In genomic region chr4:14700083-14700482, GRCh38 we compare ENCODE assay signal across 18 cellular contexts.
DNase-seq lines count a peak whose midpoint lies in the region; ATAC-seq, FAIRE-seq and TF ChIP-seq lines count a peak whose summit lies in the region.
"Had no signal": no experiment of that assay in that cellular context is flagged by ENCODE, and none has a peak within 500 bp of the region (broad histone marks: within the 10 kb centered on the region; RNA-seq: fewer than 3 reads in every experiment).

No MANE protein-coding gene starts in this region.

- TF ChIP-seq EP300 in H1 (IDR thresholded peaks at IDR 0.05; ENCODE audit: borderline replicate concordance in 1 of 2, low read depth in 2 of 2, low read length in 2 of 2) = no peak

- H3K27ac ChIP-seq in A673 (ENCODE audit: low read depth, low read length, poor library complexity, severe bottlenecking) = no peak overlapping the region
- H3K27ac ChIP-seq in PC-3 (ENCODE audit: low read length) = no peak overlapping the region
- H3K27ac ChIP-seq in H1 (ENCODE audit: low read depth, low read length) = no peak overlapping the region
- no peak overlapping the region for H3K27ac ChIP-seq in foreskin keratinocyte
- H3K27ac ChIP-seq in OCI-LY7 (ENCODE audit: low read depth, low read length, poor library complexity, severe bottlenecking) = no peak overlapping the region
- H3K27ac ChIP-seq in colonic mucosa = no peak overlapping the region

- intact Hi-C loops in A673 (cut with micrococcal nuclease; ENCODE audit: unreplicated experiment) (no loop called here), PC-3 (cut with micrococcal nuclease) (no loop called here), OCI-LY7 (cut with micrococcal nuclease; ENCODE audit: unreplicated experiment) (no loop called here), colonic mucosa (cut with DNase I) (no loop called here)

- BruUV-seq in A673 (replicated peaks; lab: Mats Ljungman, UMichigan) (no TSS peak), PC-3 (replicated peaks; lab: Mats Ljungman, UMichigan) (no TSS peak), OCI-LY7 (replicated peaks; lab: Mats Ljungman, UMichigan) (no TSS peak)

- H3K9me3 ChIP-seq in A673 (ENCODE audit: low read depth, low read length, poor library complexity, severe bottlenecking) (no peaks in the 10 kb centered on the region), PC-3 (ENCODE audit: low read length) (no peaks in the 10 kb centered on the region), H1 (ENCODE audit: insufficient read depth in 2 of 2, low read depth in 1 of 2, low read length in 1 of 2) (no peaks in the 10 kb centered on the region), OCI-LY7 (ENCODE audit: low read length) (no peaks in the 10 kb centered on the region), colonic mucosa (no peaks in the 10 kb centered on the region)

- H4K20me1 ChIP-seq in PC-3 (ENCODE audit: low read length) = no peaks in the 10 kb centered on the region
- H4K20me1 ChIP-seq in H1 (replicated peaks in 1 of 2; ENCODE audit: control insufficient read depth in 1 of 2, insufficient read depth in 2 of 2, low read length in 2 of 2) = no peaks in the 10 kb centered on the region
- H4K20me1 ChIP-seq in OCI-LY7 (ENCODE audit: insufficient read depth, low read length) = no peaks in the 10 kb centered on the region

- H3K4ac ChIP-seq in H1 (replicated peaks; ENCODE audit: insufficient read length, low read depth, low read length) = no peak overlapping the region

- TF ChIP-seq CTCF in A673 (conservative IDR thresholded peaks at IDR 0.05; ENCODE audit: low read depth, low read length) = 0 out of 2 replicates have a peak, but pooled peaks have one; percentile 23
- TF ChIP-seq CTCF in PC-3 (conservative IDR thresholded peaks at IDR 0.05; ENCODE audit: low read depth, low read length) = 0 out of 2 replicates have a peak, but pooled peaks have one; percentile 14
- peak in 1 of 3 experiments; percentile 22; a peak in 1 of 4 replicates for TF ChIP-seq CTCF in H1 (IDR thresholded peaks at IDR 0.05; ENCODE audit: control extremely low read depth in 1 of 3, insufficient read depth in 1 of 3, low read depth in 1 of 3, low read length in 3 of 3)
- TF ChIP-seq CTCF in foreskin keratinocyte (conservative IDR thresholded peaks at IDR 0.05) = peak; percentile 9
- TF ChIP-seq CTCF in OCI-LY7 (conservative IDR thresholded peaks at IDR 0.05; ENCODE audit: low read length) = no peak
- TF ChIP-seq CTCF in colonic mucosa (IDR thresholded peaks at IDR 0.05) = no peak

- H2BK15ac ChIP-seq in H1 (ENCODE audit: low read length) = no peak overlapping the region

- POLR2A ChIA-PET in A673 (lab: Charles Lee; ENCODE audit: low non-redundant PET) = no interaction called here
- POLR2A ChIA-PET in PC-3 (lab: Charles Lee; ENCODE audit: unreplicated experiment) = no interaction called here
- POLR2A ChIA-PET in H1 (lab: Charles Lee; ENCODE audit: partially characterized antibody) = no interaction called here
- POLR2A ChIA-PET in OCI-LY7 (lab: Charles Lee) = interaction anchor here (0.9 to 1.2 kb wide), 2 partner anchors 11 to 58 kb away, joined by 3 to 4 read pairs; no protein-coding TSS in a partner anchor

- no peak for TF ChIP-seq POLR2A in H1 (IDR thresholded peaks at IDR 0.05; ENCODE audit: control extremely low read depth in 1 of 2, low read depth in 2 of 2, low read length in 2 of 2)

- H3K18ac ChIP-seq in H1 (ENCODE audit: extremely low read depth, low read length) = no peak overlapping the region

- CTCF ChIA-PET in A673 (lab: Charles Lee) = no interaction called here
- CTCF ChIA-PET in PC-3 (lab: Charles Lee) = no interaction called here
- CTCF ChIA-PET in H1 (lab: Charles Lee; ENCODE audit: partially characterized antibody) = interaction anchor here (1.0 to 2.2 kb wide), 5 partner anchors 9 to 105 kb away, joined by 3 to 10 read pairs (median 4); no protein-coding TSS in a partner anchor
- CTCF ChIA-PET in OCI-LY7 (lab: Charles Lee; ENCODE audit: unreplicated experiment) = no interaction called here

- DNase-seq in A673 (ENCODE audit: low spot score) (no peak), PC-3 (no peak), H1 (ENCODE audit: low read depth in 1 of 2, low spot score in 2 of 2) (no peak), foreskin keratinocyte (no peak), AML-193 (lab: John Stamatoyannopoulos, UW) (no peak), OCI-LY7 (ENCODE audit: low spot score) (no peak), colonic mucosa (no peak), T-helper 2 cell (no peak)
- DNase-seq: 8988T; ACHN; C1 segment of cervical spinal cord; CD4-positive, alpha-beta T cell; DMS79 treated with DMSO at 0.1 percent for 48 hours; EL had no signal

- H3K79me1 ChIP-seq in H1 (ENCODE audit: low read depth, low read length) = no peaks in the 10 kb centered on the region

- H3K79me2 ChIP-seq in PC-3 (ENCODE audit: low read length) = no peaks in the 10 kb centered on the region
- H3K79me2 ChIP-seq in H1 (ENCODE audit: control insufficient read depth in 1 of 2, insufficient read depth in 2 of 2, low read length in 2 of 2) = no peaks in the 10 kb centered on the region
- H3K79me2 ChIP-seq in OCI-LY7 (ENCODE audit: insufficient read depth, low read depth, low read length) = no peaks in the 10 kb centered on the region

- no peak overlapping the region for H3K14ac ChIP-seq in H1 (ENCODE audit: insufficient read length)

- H3K56ac ChIP-seq in H1 (replicated peaks; ENCODE audit: insufficient read length, low read depth, low read length) = no peak overlapping the region

- no peak overlapping the region for H4K5ac ChIP-seq in H1 (ENCODE audit: insufficient read length, low read depth, low read length)

- H2BK5ac ChIP-seq in H1 (ENCODE audit: low read depth, low read length) = no peak overlapping the region

- H2AK5ac ChIP-seq in H1 (ENCODE audit: low read depth, low read length) = no peak overlapping the region

- H3K4me2 ChIP-seq in PC-3 (ENCODE audit: low read length) (no peak overlapping the region), H1 (ENCODE audit: insufficient read depth in 1 of 2, low read depth in 2 of 2, low read length in 2 of 2) (no peak overlapping the region), OCI-LY7 (ENCODE audit: low read length) (no peak overlapping the region)

- no peak overlapping the region for H2BK12ac ChIP-seq in H1 (ENCODE audit: low read depth, low read length)

- H3K27me3 ChIP-seq in A673 (replicated peaks; ENCODE audit: insufficient read depth, low read depth, low read length, poor library complexity) = no peaks in the 10 kb centered on the region
- no peaks in the 10 kb centered on the region for H3K27me3 ChIP-seq in PC-3 (ENCODE audit: low read length)
- H3K27me3 ChIP-seq in H1 (replicated peaks in 1 of 4; ENCODE audit: control insufficient read depth in 3 of 4, extremely low read depth in 1 of 4, insufficient read depth in 3 of 4, low read length in 3 of 4) = no peaks in the 10 kb centered on the region
- H3K27me3 ChIP-seq in foreskin keratinocyte = no peaks in the 10 kb centered on the region
- H3K27me3 ChIP-seq in colonic mucosa = no peaks in the 10 kb centered on the region

- H3K23me2 ChIP-seq in H1 (ENCODE audit: low read depth, low read length) = no peaks in the 10 kb centered on the region

- H4K91ac ChIP-seq in H1 (replicated peaks; ENCODE audit: insufficient read length, low read length) = no peak overlapping the region

- H4K8ac ChIP-seq in H1 (ENCODE audit: extremely low read depth, insufficient read depth, low read length) = no peak overlapping the region

- H3K4me3 ChIP-seq in A673 (ENCODE audit: low read depth, low read length, poor library complexity, severe bottlenecking) = no peak overlapping the region
- H3K4me3 ChIP-seq in PC-3 (ENCODE audit: low read length) = no peak overlapping the region
- H3K4me3 ChIP-seq in H1 (ENCODE audit: extremely low read depth in 1 of 4, insufficient read depth in 2 of 4, low read depth in 3 of 4, low read length in 4 of 4) = no peak overlapping the region
- H3K4me3 ChIP-seq in OCI-LY7 (ENCODE audit: low read depth, low read length, poor library complexity, severe bottlenecking) = no peak overlapping the region
- H3K4me3 ChIP-seq in colonic mucosa = no peak overlapping the region

- H2AFZ ChIP-seq in PC-3 (ENCODE audit: low read length) (no peak overlapping the region), H1 (ENCODE audit: low read length) (no peak overlapping the region), OCI-LY7 (ENCODE audit: low read length) (no peak overlapping the region)

- H3K36me3 ChIP-seq in A673 (ENCODE audit: insufficient read depth, low read length, poor library complexity, severe bottlenecking) (no peaks in the 10 kb centered on the region), PC-3 (ENCODE audit: low read depth, low read length) (no peaks in the 10 kb centered on the region), H1 (ENCODE audit: control insufficient read depth in 2 of 4, insufficient read depth in 4 of 4, low read length in 3 of 4) (no peaks in the 10 kb centered on the region), OCI-LY7 (ENCODE audit: insufficient read depth, low read length) (no peaks in the 10 kb centered on the region), colonic mucosa (no peaks in the 10 kb centered on the region)

- no peak overlapping the region for H3K23ac ChIP-seq in H1 (ENCODE audit: insufficient read length)

- H3F3A ChIP-seq in PC-3 (ENCODE audit: low read length, unreplicated experiment) = no peaks in the 10 kb centered on the region

- ATAC-seq in PC-3 (no peak), foreskin keratinocyte (no peak)

- peak; percentile 12 to 19; a peak in 2 of 4 replicates for TF ChIP-seq RAD21 in H1 (IDR thresholded peaks at IDR 0.05 in 1 of 2, conservative IDR thresholded peaks at IDR 0.05 in 1 of 2; ENCODE audit: low read depth in 2 of 2, low read length in 2 of 2)

- no peak for FAIRE-seq in H1 (lab: Jason Lieb, UNC)
- FAIRE-seq: G401.6, GM12891, GM19239, H54 had no signal

- H2BK120ac ChIP-seq in H1 (replicated peaks; ENCODE audit: low read depth, low read length) = no peak overlapping the region

- H3K9me2 ChIP-seq in PC-3 (replicated peaks; ENCODE audit: low read length) (no peaks in the 10 kb centered on the region), OCI-LY7 (ENCODE audit: insufficient read depth, low read length) (no peaks in the 10 kb centered on the region)

- H3K9ac ChIP-seq in PC-3 (ENCODE audit: low read length) (no peak overlapping the region), H1 (replicated peaks in 1 of 4; ENCODE audit: extremely low read depth in 1 of 4, low read depth in 3 of 4, low read length in 3 of 4) (no peak overlapping the region), colonic mucosa (ENCODE audit: low read depth in 2 of 2, low read length in 2 of 2) (no peak overlapping the region)

- H3K4me1 ChIP-seq in A673 (ENCODE audit: insufficient read depth, low read length, poor library complexity, severe bottlenecking) (peaks cover 3% of the 10 kb centered on the region), PC-3 (ENCODE audit: insufficient read depth, low read length) (no peaks in the 10 kb centered on the region), H1 (replicated peaks in 1 of 4; ENCODE audit: control insufficient read depth in 3 of 4, insufficient read depth in 4 of 4, low read length in 3 of 4) (no peaks in the 10 kb centered on the region), foreskin keratinocyte (no peaks in the 10 kb centered on the region), OCI-LY7 (ENCODE audit: insufficient read depth, low read length, poor library complexity, severe bottlenecking) (no peaks in the 10 kb centered on the region), colonic mucosa (no peaks in the 10 kb centered on the region)

- no peak overlapping the region for H2BK20ac ChIP-seq in H1 (ENCODE audit: low read length)

TF ChIP-seq in H1, 55 proteins besides CTCF, POLR2A, EP300 and RAD21 (continues in another document):
- TF ChIP-seq CREB1 (IDR thresholded peaks at IDR 0.05) (no peak), CHD1 (IDR thresholded peaks at IDR 0.05; ENCODE audit: low read depth, low read length) (no peak)

Comparison
In these comparisons a context has a peak if more than half of its experiments do, and no peak if none do; other contexts are left out.
1. CTCF ChIP-seq: peak in A673 (single experiment), PC-3 (single experiment) and foreskin keratinocyte (single experiment); none in OCI-LY7 (single experiment) and colonic mucosa (single experiment).